In the genomic region with DNA sequence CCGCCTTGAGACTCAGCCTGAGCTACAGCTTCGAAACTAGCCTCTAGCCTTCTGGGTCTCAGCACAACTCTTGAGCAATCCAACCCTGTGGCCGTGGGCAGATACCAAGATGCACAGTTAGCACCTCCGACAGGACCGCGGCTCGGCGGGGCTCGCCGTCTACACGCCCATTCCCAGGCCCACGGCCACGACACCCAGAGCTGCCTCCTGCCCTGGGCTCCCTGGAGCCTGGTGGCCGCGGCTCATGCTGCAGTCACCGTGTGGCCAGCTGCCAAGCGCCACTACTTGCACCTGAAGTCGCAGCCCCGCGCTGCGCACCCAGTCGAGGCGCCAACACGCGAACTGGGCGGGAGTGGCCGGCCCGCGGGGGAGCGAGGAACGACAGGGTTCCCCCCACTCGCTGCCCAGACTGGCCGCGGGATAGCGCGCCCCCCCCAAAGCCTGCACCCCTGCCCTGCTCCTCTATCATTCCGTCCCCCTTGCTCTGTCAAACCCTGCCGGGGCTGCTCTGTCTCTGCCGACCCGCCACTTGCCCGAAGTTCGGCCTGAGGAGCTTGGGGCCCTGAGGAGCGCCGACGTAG, we compare ENCODE assay signal across 1 cellular context.
TF ChIP-seq lines count a peak whose summit lies in the region.

No MANE protein-coding gene starts in this region.

TF ChIP-seq in HCT116, 20 proteins besides CTCF, POLR2A, EP300 and RAD21 (continued from another document):
- TF ChIP-seq, protein P1, sequence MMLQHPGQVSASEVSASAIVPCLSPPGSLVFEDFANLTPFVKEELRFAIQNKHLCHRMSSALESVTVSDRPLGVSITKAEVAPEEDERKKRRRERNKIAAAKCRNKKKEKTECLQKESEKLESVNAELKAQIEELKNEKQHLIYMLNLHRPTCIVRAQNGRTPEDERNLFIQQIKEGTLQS (IDR thresholded peaks at IDR 0.05): no peak
